In genomic region chr9:84432746-84433145, GRCh38 we compare ENCODE assay signal across 35 cellular contexts.
A peak's percentile ranks its signal among the peaks of the same experiment; 100 is the strongest.
DNase-seq lines count a peak whose midpoint lies in the region; ATAC-seq, FAIRE-seq and TF ChIP-seq lines count a peak whose summit lies in the region.
"Had no signal": no experiment of that assay in that cellular context is flagged by ENCODE, and none has a peak within 500 bp of the region (broad histone marks: within the 10 kb centered on the region; RNA-seq: fewer than 3 reads in every experiment).

No MANE protein-coding gene starts in this region.

- POLR2A ChIA-PET in HepG2 (lab: Yijun Ruan, JAX) = no interaction called here
- POLR2A ChIA-PET in A549 (lab: Yijun Ruan, JAX) = no interaction called here
- POLR2A ChIA-PET in IMR-90 (lab: Charles Lee; ENCODE audit: unreplicated experiment) = no interaction called here

- no peak overlapping the region for H2BK15ac ChIP-seq in IMR-90 (ENCODE audit: low read depth, low read length)

- H3K9ac ChIP-seq in HepG2 (ENCODE audit: insufficient read depth, low read depth, low read length) (no peak overlapping the region), IMR-90 (ENCODE audit: low read depth, low read length) (no peak overlapping the region)
- H3K9ac ChIP-seq: BLaER1; BLaER1 treated with 17β-estradiol and CSF1 and Interleukin-3, amounts not matched to agents 10 nM and 100 nM had no signal

- WGBS in HepG2 (ENCODE audit: low lambda C conversion rate) = 3% methylated on average over 1 of the region's 1 CpG
- 56% methylated on average over 1 of the region's 1 CpG for WGBS in right lobe of liver (ENCODE audit: insufficient coverage, low coverage, low lambda C conversion rate, missing lambda C conversion rate)
- 7% methylated on average over 1 of the region's 1 CpG for WGBS in A549 (ENCODE audit: missing lambda C conversion rate)
- WGBS in IMR-90 (ENCODE audit: extremely low coverage in 2 of 2, insufficient read length in 1 of 2), 2 experiments = no CpG with 5 or more reads among the region's 1 CpG

- no peak overlapping the region for H3K23ac ChIP-seq in IMR-90 (ENCODE audit: low read depth, low read length)

- no peaks in the 10 kb centered on the region for H3K27me3 Mint-ChIP-seq in nephron progenitor cell (ENCODE audit: low read depth, poor library complexity)
- H3K27me3 Mint-ChIP-seq: CD4-positive, CD25-positive, alpha-beta regulatory T cell had no signal

- no peak overlapping the region for H2BK5ac ChIP-seq in IMR-90 (ENCODE audit: low read depth, low read length, poor library complexity, severe bottlenecking)

- H3K4me3 Mint-ChIP-seq in nephron progenitor cell = no peak overlapping the region
- H3K4me3 Mint-ChIP-seq: B cell; CD14-positive monocyte; CD4-positive, alpha-beta memory T cell; CD4-positive, alpha-beta T cell; CD4-positive, CD25-positive, alpha-beta regulatory T cell; CD8-positive, alpha-beta memory T cell; CD8-positive, alpha-beta T cell had no signal

- no peak overlapping the region for H2AK5ac ChIP-seq in IMR-90 (ENCODE audit: low read depth, low read length)

- H3K36me3 Mint-ChIP-seq in nephron progenitor cell (ENCODE audit: low read depth) = no peaks in the 10 kb centered on the region
- H3K36me3 Mint-ChIP-seq: CD14-positive monocyte; CD4-positive, alpha-beta memory T cell; CD4-positive, CD25-positive, alpha-beta regulatory T cell; CD8-positive, alpha-beta memory T cell; CD8-positive, alpha-beta T cell had no signal

- peak overlapping the region; percentile 23 for H3K27ac Mint-ChIP-seq in nephron progenitor cell
- H3K27ac Mint-ChIP-seq: B cell; CD14-positive monocyte; CD4-positive, alpha-beta memory T cell; CD4-positive, alpha-beta T cell; CD4-positive, CD25-positive, alpha-beta regulatory T cell; CD8-positive, alpha-beta memory T cell; CD8-positive, alpha-beta T cell had no signal

- no peak for FAIRE-seq in HepG2 (lab: Jason Lieb, UNC)
- FAIRE-seq in A549 (lab: Jason Lieb, UNC) = no peak
- FAIRE-seq: A204.1, D721Med had no signal

- no peaks in the 10 kb centered on the region for H3K79me1 ChIP-seq in IMR-90 (ENCODE audit: low read depth in 1 of 2, low read length in 2 of 2)

- in situ Hi-C loops in HepG2 (cut with HindIII; ENCODE audit: extremely low pct_ligation_motif_present, low pct_unique_long_range_greater_than_20kb) = no loop called here
- in situ Hi-C loops in IMR-90 (cut with MboI; ENCODE audit: low sequenced_read_pairs) = no loop called here

- H4K5ac ChIP-seq in IMR-90 (ENCODE audit: low read depth, low read length) = no peak overlapping the region

- H3K9me3 Mint-ChIP-seq in nephron progenitor cell = peaks cover 5% of the 10 kb centered on the region
- H3K9me3 Mint-ChIP-seq: CD8-positive, alpha-beta T cell had no signal

- H3K9me3 ChIP-seq in HepG2 (ENCODE audit: low read length) = no peaks in the 10 kb centered on the region
- no peaks in the 10 kb centered on the region for H3K9me3 ChIP-seq in right lobe of liver
- H3K9me3 ChIP-seq in A549 = no peaks in the 10 kb centered on the region
- peaks cover 4% of the 10 kb centered on the region; the same call in 1 of the 2 replicates for H3K9me3 ChIP-seq in IMR-90 (ENCODE audit: control insufficient read depth, insufficient read depth, low read length)
- H3K9me3 ChIP-seq: BE2C, BLaER1, Caco-2 had no signal

- H2AK9ac ChIP-seq in IMR-90 (replicated peaks; ENCODE audit: low read depth, low read length, poor library complexity) = no peak overlapping the region

- no peak overlapping the region for H4K8ac ChIP-seq in IMR-90 (ENCODE audit: low read depth in 2 of 2, low read length in 2 of 2)

- H3K27me3 ChIP-seq in HepG2 (ENCODE audit: control insufficient read depth in 1 of 2, insufficient read depth in 2 of 2, low read length in 2 of 2) (no peaks in the 10 kb centered on the region), right lobe of liver (no peaks in the 10 kb centered on the region), IMR-90 (ENCODE audit: control insufficient read depth, insufficient read depth, low read length) (no peaks in the 10 kb centered on the region)
- H3K27me3 ChIP-seq: BE2C; BLaER1; BLaER1 treated with 17β-estradiol and CSF1 and Interleukin-3, amounts not matched to agents 10 nM and 100 nM had no signal

- TF ChIP-seq CTCF in HepG2 (CRISPR knock-in tag; IDR thresholded peaks at IDR 0.05) (no peak), right lobe of liver (IDR thresholded peaks at IDR 0.05) (no peak), A549 (IDR thresholded peaks at IDR 0.05) (no peak), IMR-90 (conservative IDR thresholded peaks at IDR 0.05; ENCODE audit: low read depth, low read length) (no peak), nephron progenitor cell (IDR thresholded peaks at IDR 0.05) (no peak)

- H2BK120ac ChIP-seq in IMR-90 (ENCODE audit: low read depth, low read length) = no peak overlapping the region

- dilution Hi-C loops in IMR-90 (cut with HindIII; ENCODE audit: low sequenced_read_pairs, unreplicated experiment) = no loop called here

- no peak overlapping the region for H3K56ac ChIP-seq in IMR-90 (ENCODE audit: extremely low read depth, insufficient read depth, low read length)

- ATAC-seq in HepG2 (no peak), right lobe of liver (no peak), A549 (no peak), IMR-90 (ENCODE audit: low read depth) (no peak)
- ATAC-seq: CD8-positive, alpha-beta T cell had no signal

- no peak overlapping the region for H3K4ac ChIP-seq in IMR-90 (ENCODE audit: low read depth, low read length)

- TF ChIP-seq RAD21 in HepG2 (CRISPR knock-in tag; IDR thresholded peaks at IDR 0.05) = no peak
- TF ChIP-seq RAD21 in A549 (conservative IDR thresholded peaks at IDR 0.05 in 1 of 2, IDR thresholded peaks at IDR 0.05 in 1 of 2) = no peak
- TF ChIP-seq RAD21 in IMR-90 (IDR thresholded peaks at IDR 0.05; ENCODE audit: low read length) = no peak

- no peaks in the 10 kb centered on the region for H3K9me1 ChIP-seq in IMR-90 (ENCODE audit: insufficient read depth, low read length)

- no peak overlapping the region for H3K18ac ChIP-seq in IMR-90 (ENCODE audit: low read depth, low read length)

- CTCF ChIA-PET in HepG2 (lab: Yijun Ruan, JAX; ENCODE audit: low intra/inter-chr PET ratio, low total read pairs) = no interaction called here
- CTCF ChIA-PET in A549 (lab: Yijun Ruan, JAX) = interaction anchor here (1.0 kb wide), 1 partner anchor 35 kb away, joined by 3 read pairs; no protein-coding TSS in a partner anchor
- CTCF ChIA-PET in IMR-90 (lab: Yijun Ruan, JAX) = no interaction called here

- no peaks in the 10 kb centered on the region for H3K79me2 ChIP-seq in HepG2 (ENCODE audit: insufficient read depth, low read length)

- no peak overlapping the region for H4K91ac ChIP-seq in IMR-90 (ENCODE audit: insufficient read depth, low read depth, low read length)

- H2AFZ ChIP-seq in HepG2 (ENCODE audit: low read length) = no peak overlapping the region
- H2AFZ ChIP-seq in IMR-90 (replicated peaks; ENCODE audit: low read length, poor library complexity) = no peak overlapping the region

- no TSS peak for BruUV-seq in HepG2 (replicated peaks; lab: Mats Ljungman, UMichigan)
- BruUV-seq in IMR-90 (replicated peaks; lab: Mats Ljungman, UMichigan) = no TSS peak

- H4K20me1 ChIP-seq in HepG2 (ENCODE audit: insufficient read depth, low read length) (no peaks in the 10 kb centered on the region), IMR-90 (ENCODE audit: insufficient read depth, low read length) (no peaks in the 10 kb centered on the region)
- H4K20me1 ChIP-seq: BLaER1; BLaER1 treated with 17β-estradiol and CSF1 and Interleukin-3, amounts not matched to agents 10 nM and 100 nM had no signal

- no peak overlapping the region for H2BK20ac ChIP-seq in IMR-90 (ENCODE audit: low read depth, low read length)

- H3K14ac ChIP-seq in IMR-90 (replicated peaks; ENCODE audit: low read depth, low read length) = no peak overlapping the region

- H3K4me2 ChIP-seq in HepG2 (ENCODE audit: low read depth, low read length) (no peak overlapping the region), A549 (no peak overlapping the region), IMR-90 (ENCODE audit: low read depth, low read length) (no peak overlapping the region)
- H3K4me2 ChIP-seq: BLaER1; BLaER1 treated with 17β-estradiol and CSF1 and Interleukin-3, amounts not matched to agents 10 nM and 100 nM had no signal

- TF ChIP-seq EP300 in HepG2 (IDR thresholded peaks at IDR 0.05; ENCODE audit: low read depth in 2 of 2, low read length in 2 of 2) (no peak), HepG2 (CRISPR knock-in tag; IDR thresholded peaks at IDR 0.05; ENCODE audit: borderline replicate concordance) (no peak), A549 (IDR thresholded peaks at IDR 0.05) (no peak)

- no peak overlapping the region for H3K4me3 ChIP-seq in HepG2 (replicated peaks in 1 of 3; ENCODE audit: insufficient read depth in 1 of 3, low read depth in 2 of 3, low read length in 3 of 3)
- H3K4me3 ChIP-seq in right lobe of liver = no peak overlapping the region
- H3K4me3 ChIP-seq in A549 = no peak overlapping the region
- no peak overlapping the region for H3K4me3 ChIP-seq in IMR-90 (ENCODE audit: insufficient read depth, low read depth, low read length)
- H3K4me3 ChIP-seq: BLaER1; BLaER1 treated with 17β-estradiol and CSF1 and Interleukin-3, amounts not matched to agents 10 nM and 100 nM had no signal

- no peaks in the 10 kb centered on the region for H3K4me1 ChIP-seq in HepG2 (ENCODE audit: insufficient read depth, low read length)
- H3K4me1 ChIP-seq in right lobe of liver = no peaks in the 10 kb centered on the region
- H3K4me1 ChIP-seq in A549 = no peaks in the 10 kb centered on the region
- no peaks in the 10 kb centered on the region for H3K4me1 ChIP-seq in IMR-90 (ENCODE audit: control insufficient read depth, insufficient read depth, low read length)
- H3K4me1 ChIP-seq: BE2C; BLaER1; BLaER1 treated with 17β-estradiol and CSF1 and Interleukin-3, amounts not matched to agents 10 nM and 100 nM; Caco-2 had no signal

- H3K36me3 ChIP-seq in HepG2 (replicated peaks in 1 of 2; ENCODE audit: control insufficient read depth in 1 of 2, insufficient read depth in 2 of 2, low read length in 2 of 2) = no peaks in the 10 kb centered on the region
- H3K36me3 ChIP-seq in right lobe of liver = no peaks in the 10 kb centered on the region
- no peaks in the 10 kb centered on the region for H3K36me3 ChIP-seq in IMR-90 (ENCODE audit: control insufficient read depth, insufficient read depth, low read length)
- H3K36me3 ChIP-seq: BE2C; BLaER1; BLaER1 treated with 17β-estradiol and CSF1 and Interleukin-3, amounts not matched to agents 10 nM and 100 nM had no signal

- no peak for DNase-seq in HepG2 (ENCODE audit: low spot score)
- DNase-seq in right lobe of liver = no peak
- no peak for DNase-seq in A549 (ENCODE audit: low read depth in 1 of 2, low spot score in 1 of 2)
- DNase-seq in IMR-90 = no peak
- no peak for DNase-seq in nephron progenitor cell
- DNase-seq in nucleus accumbens (lab: John Stamatoyannopoulos, UW) = no peak
- no peak for DNase-seq in SW480 (ENCODE audit: low spot score)
- no peak for DNase-seq in AML-193 (lab: John Stamatoyannopoulos, UW)
- DNase-seq: 8988T; ACHN; BE2C; C1 segment of cervical spinal cord; Caco-2; Calu3; CD4-positive, alpha-beta memory T cell; CD4-positive, alpha-beta T cell; CD4-positive, CD25-positive, alpha-beta regulatory T cell; CD8-positive, alpha-beta memory T cell; CD8-positive, alpha-beta T cell; COR-L47; DMS 273 treated with DMSO at 0.1 percent for 48 hours; DMS153; DMS53; DMS79; DMS79 treated with DMSO at 0.1 percent for 48 hours; DND-41; EL had no signal

- H3K27ac ChIP-seq in HepG2 (ENCODE audit: extremely low read length, insufficient read depth, low read length) (no peak overlapping the region), right lobe of liver (no peak overlapping the region), A549 (no peak overlapping the region), IMR-90 (ENCODE audit: insufficient read depth, low read length) (no peak overlapping the region)
- H3K27ac ChIP-seq: 22Rv1; BLaER1; BLaER1 treated with 17β-estradiol and CSF1 and Interleukin-3, amounts not matched to agents 10 nM and 100 nM; C4-2B had no signal

- peaks cover 6% of the 10 kb centered on the region for H3K4me1 Mint-ChIP-seq in nephron progenitor cell
- H3K4me1 Mint-ChIP-seq: B cell; CD14-positive monocyte; CD4-positive, alpha-beta memory T cell; CD8-positive, alpha-beta memory T cell had no signal

- no peak for TF ChIP-seq POLR2A in HepG2 (IDR thresholded peaks at IDR 0.05; ENCODE audit: insufficient read depth in 1 of 2, low read depth in 2 of 2, low read length in 2 of 2)
- no peak for TF ChIP-seq POLR2A in right lobe of liver (IDR thresholded peaks at IDR 0.05)
- no peak for TF ChIP-seq POLR2A in A549 (IDR thresholded peaks at IDR 0.05; ENCODE audit: low read length)
- no peak for TF ChIP-seq POLR2A in IMR-90 (IDR thresholded peaks at IDR 0.05; ENCODE audit: low read depth, low read length)

- intact Hi-C loops in HepG2 (cut with micrococcal nuclease; ENCODE audit: unreplicated experiment) (no loop called here), right lobe of liver (cut with DNase I) (no loop called here), IMR-90 (cut with micrococcal nuclease) (no loop called here)

Comparison
In these comparisons a context has a peak if more than half of its experiments do, and no peak if none do; other contexts are left out.
1. Of the 38 proteins assayed by ChIP-seq in both HepG2 and A549: peak only in HepG2: none; only in A549: none; in both: MAFK; in neither: 37.